Comparison of ENCODE assay signal across 17 cellular contexts in the genomic region with DNA sequence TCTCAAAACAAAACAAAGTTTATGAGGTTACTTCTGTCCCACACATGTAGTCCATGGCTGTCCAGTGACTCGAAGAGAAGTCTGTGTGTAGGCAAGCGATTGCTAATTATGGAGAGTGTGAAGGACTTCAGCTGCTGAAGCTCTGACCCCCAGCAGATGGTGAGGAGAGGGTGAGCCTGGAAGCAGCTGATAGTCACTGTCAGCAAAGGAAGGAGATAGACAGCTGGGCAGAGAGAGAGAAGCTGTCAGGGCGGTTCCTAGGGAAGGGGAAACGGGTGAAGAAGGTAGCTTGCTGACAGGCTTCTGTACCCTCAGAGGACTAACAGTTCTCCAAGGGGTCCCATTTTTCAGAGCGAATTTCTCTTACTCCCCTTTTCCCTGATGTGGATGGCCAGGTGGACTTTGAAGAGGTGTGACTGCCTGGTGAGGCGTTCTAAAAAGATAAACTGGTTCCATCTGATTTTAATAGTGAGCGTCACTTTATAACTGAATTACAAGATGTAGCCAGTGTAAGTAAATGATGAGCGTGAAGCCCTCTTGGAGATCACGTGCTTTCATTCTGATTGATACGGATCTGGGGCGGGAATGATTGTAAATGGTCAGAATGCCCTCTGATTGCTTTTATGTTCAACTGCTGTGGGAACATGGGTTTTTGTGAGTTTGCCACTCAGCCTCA.
"Had no signal": no experiment of that assay in that cellular context is flagged by ENCODE, and none has a peak within 500 bp of the region (broad histone marks: within the 10 kb centered on the region; RNA-seq: fewer than 3 reads in every experiment).

No MANE protein-coding gene starts in this region.

- H3K4me3 Mint-ChIP-seq: activated T-cell treated with anti-CD3 and anti-CD28 coated beads, Interleukin-2, amount 50 U/mL, for 4 hours; neural crest cell had no signal

- ATAC-seq: activated T-cell treated with anti-CD3 and anti-CD28 coated beads, Interleukin-2, amount 50 U/mL, for 4 hours; body of pancreas; sciatic nerve had no signal

- H3K9me3 Mint-ChIP-seq: activated T-cell treated with anti-CD3 and anti-CD28 coated beads, Interleukin-2, amount 50 U/mL, for 4 hours; neural crest cell had no signal

- H3K27ac ChIP-seq: body of pancreas, coronary artery, ovary, spleen, WERI-Rb-1 had no signal

- H3K27me3 ChIP-seq: body of pancreas, ovary, spleen had no signal

- DNase-seq: activated CD4-positive, alpha-beta T cell treated with anti-CD3 and anti-CD28 coated beads, Interleukin-2, amount 50 U/mL, for 48 hours; activated effector memory CD4-positive, alpha-beta T cell treated with Interleukin-2 at 50 U/mL for 16 hours; activated naive CD4-positive, alpha-beta T cell treated with anti-CD3 and anti-CD28 coated beads, Interleukin-2, amount 50 U/mL, for 16 hours; activated T-cell treated with anti-CD3 and anti-CD28 coated beads, Interleukin-2, amount 50 U/mL, for 4 hours; amygdala; body of pancreas; caudate nucleus; foreskin fibroblast; mesendoderm; ovary; spleen; SW 1271; T-helper 9 cell; WERI-Rb-1 had no signal

- H3K9me3 ChIP-seq: body of pancreas, ovary, spleen had no signal

- H3K4me3 ChIP-seq: body of pancreas, coronary artery, ovary, spleen had no signal

- H3K36me3 ChIP-seq: ovary had no signal
